In genomic region chr20:64069614-64070243, GRCh38 we compare ENCODE assay signal across 1 cellular context.
TF ChIP-seq lines count a peak whose summit lies in the region.

No MANE protein-coding gene starts in this region.

TF ChIP-seq in HepG2, 621 proteins besides CTCF, POLR2A, EP300 and RAD21 (continued from another document and continues in another):
- TF ChIP-seq, protein P1, sequence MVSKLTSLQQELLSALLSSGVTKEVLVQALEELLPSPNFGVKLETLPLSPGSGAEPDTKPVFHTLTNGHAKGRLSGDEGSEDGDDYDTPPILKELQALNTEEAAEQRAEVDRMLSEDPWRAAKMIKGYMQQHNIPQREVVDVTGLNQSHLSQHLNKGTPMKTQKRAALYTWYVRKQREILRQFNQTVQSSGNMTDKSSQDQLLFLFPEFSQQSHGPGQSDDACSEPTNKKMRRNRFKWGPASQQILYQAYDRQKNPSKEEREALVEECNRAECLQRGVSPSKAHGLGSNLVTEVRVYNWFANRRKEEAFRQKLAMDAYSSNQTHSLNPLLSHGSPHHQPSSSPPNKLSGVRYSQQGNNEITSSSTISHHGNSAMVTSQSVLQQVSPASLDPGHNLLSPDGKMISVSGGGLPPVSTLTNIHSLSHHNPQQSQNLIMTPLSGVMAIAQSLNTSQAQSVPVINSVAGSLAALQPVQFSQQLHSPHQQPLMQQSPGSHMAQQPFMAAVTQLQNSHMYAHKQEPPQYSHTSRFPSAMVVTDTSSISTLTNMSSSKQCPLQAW (CRISPR knock-in tag; IDR thresholded peaks at IDR 0.05) = peak; percentile 54; the same call in 1 of the 2 replicates
- no peak for TF ChIP-seq CBX2 (IDR thresholded peaks at IDR 0.05; ENCODE audit: low read depth, low read length)
- TF ChIP-seq CBX2 (CRISPR knock-in tag; IDR thresholded peaks at IDR 0.05; ENCODE audit: low read depth) = no peak
- TF ChIP-seq BORCS8-MEF2B (CRISPR knock-in tag; IDR thresholded peaks at IDR 0.05) = no peak
- peak; percentile 52; the same call in 1 of the 2 replicates for TF ChIP-seq ZNF205 (CRISPR knock-in tag; IDR thresholded peaks at IDR 0.05)
- TF ChIP-seq HMGA1 (CRISPR knock-in tag; conservative IDR thresholded peaks at IDR 0.05) = no peak
- TF ChIP-seq HIVEP1 (CRISPR knock-in tag; IDR thresholded peaks at IDR 0.05) = 0 out of 2 replicates have a peak, but pooled peaks have one; percentile 35
- 0 out of 2 replicates have a peak, but pooled peaks have one; percentile 8 for TF ChIP-seq HNF4A (CRISPR knock-in tag; IDR thresholded peaks at IDR 0.05)
- TF ChIP-seq ZBTB3 (CRISPR knock-in tag; IDR thresholded peaks at IDR 0.05; ENCODE audit: borderline replicate concordance, low read depth) = no peak
- TF ChIP-seq YY1 (IDR thresholded peaks at IDR 0.05; ENCODE audit: insufficient read depth, insufficient replicate concordance, low read depth, low read length) = peak; percentile 16
- peak; percentile 91 for TF ChIP-seq XRCC5 (optimal IDR thresholded peaks at IDR 0.05; ENCODE audit: low read length)
- TF ChIP-seq KAT7 (CRISPR knock-in tag; IDR thresholded peaks at IDR 0.05; ENCODE audit: borderline replicate concordance) = peak; percentile 62; the same call in 1 of the 2 replicates
- TF ChIP-seq, protein P2, sequence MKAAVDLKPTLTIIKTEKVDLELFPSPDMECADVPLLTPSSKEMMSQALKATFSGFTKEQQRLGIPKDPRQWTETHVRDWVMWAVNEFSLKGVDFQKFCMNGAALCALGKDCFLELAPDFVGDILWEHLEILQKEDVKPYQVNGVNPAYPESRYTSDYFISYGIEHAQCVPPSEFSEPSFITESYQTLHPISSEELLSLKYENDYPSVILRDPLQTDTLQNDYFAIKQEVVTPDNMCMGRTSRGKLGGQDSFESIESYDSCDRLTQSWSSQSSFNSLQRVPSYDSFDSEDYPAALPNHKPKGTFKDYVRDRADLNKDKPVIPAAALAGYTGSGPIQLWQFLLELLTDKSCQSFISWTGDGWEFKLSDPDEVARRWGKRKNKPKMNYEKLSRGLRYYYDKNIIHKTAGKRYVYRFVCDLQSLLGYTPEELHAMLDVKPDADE (CRISPR knock-in tag; IDR thresholded peaks at IDR 0.05) = no peak
- TF ChIP-seq ZNF816 (CRISPR knock-in tag; IDR thresholded peaks at IDR 0.05; ENCODE audit: borderline replicate concordance) = no peak
- peak; percentile 63 for TF ChIP-seq TEAD3 (CRISPR knock-in tag; optimal IDR thresholded peaks at IDR 0.05; ENCODE audit: borderline replicate concordance)
- TF ChIP-seq ZNF549 (CRISPR knock-in tag; IDR thresholded peaks at IDR 0.05) = no peak
- TF ChIP-seq, protein P3, sequence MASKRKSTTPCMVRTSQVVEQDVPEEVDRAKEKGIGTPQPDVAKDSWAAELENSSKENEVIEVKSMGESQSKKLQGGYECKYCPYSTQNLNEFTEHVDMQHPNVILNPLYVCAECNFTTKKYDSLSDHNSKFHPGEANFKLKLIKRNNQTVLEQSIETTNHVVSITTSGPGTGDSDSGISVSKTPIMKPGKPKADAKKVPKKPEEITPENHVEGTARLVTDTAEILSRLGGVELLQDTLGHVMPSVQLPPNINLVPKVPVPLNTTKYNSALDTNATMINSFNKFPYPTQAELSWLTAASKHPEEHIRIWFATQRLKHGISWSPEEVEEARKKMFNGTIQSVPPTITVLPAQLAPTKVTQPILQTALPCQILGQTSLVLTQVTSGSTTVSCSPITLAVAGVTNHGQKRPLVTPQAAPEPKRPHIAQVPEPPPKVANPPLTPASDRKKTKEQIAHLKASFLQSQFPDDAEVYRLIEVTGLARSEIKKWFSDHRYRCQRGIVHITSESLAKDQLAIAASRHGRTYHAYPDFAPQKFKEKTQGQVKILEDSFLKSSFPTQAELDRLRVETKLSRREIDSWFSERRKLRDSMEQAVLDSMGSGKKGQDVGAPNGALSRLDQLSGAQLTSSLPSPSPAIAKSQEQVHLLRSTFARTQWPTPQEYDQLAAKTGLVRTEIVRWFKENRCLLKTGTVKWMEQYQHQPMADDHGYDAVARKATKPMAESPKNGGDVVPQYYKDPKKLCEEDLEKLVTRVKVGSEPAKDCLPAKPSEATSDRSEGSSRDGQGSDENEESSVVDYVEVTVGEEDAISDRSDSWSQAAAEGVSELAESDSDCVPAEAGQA (IDR thresholded peaks at IDR 0.05; ENCODE audit: low read depth) = no peak
- TF ChIP-seq, protein P3 (CRISPR knock-in tag; IDR thresholded peaks at IDR 0.05; ENCODE audit: borderline replicate concordance) = no peak
- no peak for TF ChIP-seq CENPT (CRISPR knock-in tag; IDR thresholded peaks at IDR 0.05; ENCODE audit: low read depth)
- TF ChIP-seq ZEB1 (IDR thresholded peaks at IDR 0.05; ENCODE audit: insufficient replicate concordance, low read depth) = peak; percentile 77
- TF ChIP-seq RBM39 (IDR thresholded peaks at IDR 0.05; ENCODE audit: low read depth, low read length, poor library complexity, severe bottlenecking) = no peak
- no peak for TF ChIP-seq CEBPG (CRISPR knock-in tag; IDR thresholded peaks at IDR 0.05)
- no peak for TF ChIP-seq ZNF784 (CRISPR knock-in tag; IDR thresholded peaks at IDR 0.05; ENCODE audit: borderline replicate concordance)
- TF ChIP-seq KDM5B (CRISPR knock-in tag; IDR thresholded peaks at IDR 0.05; ENCODE audit: borderline replicate concordance) = peak; percentile 40
- peak; percentile 73; the same call in 1 of the 2 replicates for TF ChIP-seq ZNF501 (CRISPR knock-in tag; IDR thresholded peaks at IDR 0.05)
- TF ChIP-seq CCDC6 (CRISPR knock-in tag; IDR thresholded peaks at IDR 0.05) = no peak
- no peak for TF ChIP-seq ZSCAN9 (CRISPR knock-in tag; IDR thresholded peaks at IDR 0.05; ENCODE audit: borderline replicate concordance)
- TF ChIP-seq ZNF136 (CRISPR knock-in tag; IDR thresholded peaks at IDR 0.05; ENCODE audit: low read depth) = no peak
- TF ChIP-seq, protein P4, sequence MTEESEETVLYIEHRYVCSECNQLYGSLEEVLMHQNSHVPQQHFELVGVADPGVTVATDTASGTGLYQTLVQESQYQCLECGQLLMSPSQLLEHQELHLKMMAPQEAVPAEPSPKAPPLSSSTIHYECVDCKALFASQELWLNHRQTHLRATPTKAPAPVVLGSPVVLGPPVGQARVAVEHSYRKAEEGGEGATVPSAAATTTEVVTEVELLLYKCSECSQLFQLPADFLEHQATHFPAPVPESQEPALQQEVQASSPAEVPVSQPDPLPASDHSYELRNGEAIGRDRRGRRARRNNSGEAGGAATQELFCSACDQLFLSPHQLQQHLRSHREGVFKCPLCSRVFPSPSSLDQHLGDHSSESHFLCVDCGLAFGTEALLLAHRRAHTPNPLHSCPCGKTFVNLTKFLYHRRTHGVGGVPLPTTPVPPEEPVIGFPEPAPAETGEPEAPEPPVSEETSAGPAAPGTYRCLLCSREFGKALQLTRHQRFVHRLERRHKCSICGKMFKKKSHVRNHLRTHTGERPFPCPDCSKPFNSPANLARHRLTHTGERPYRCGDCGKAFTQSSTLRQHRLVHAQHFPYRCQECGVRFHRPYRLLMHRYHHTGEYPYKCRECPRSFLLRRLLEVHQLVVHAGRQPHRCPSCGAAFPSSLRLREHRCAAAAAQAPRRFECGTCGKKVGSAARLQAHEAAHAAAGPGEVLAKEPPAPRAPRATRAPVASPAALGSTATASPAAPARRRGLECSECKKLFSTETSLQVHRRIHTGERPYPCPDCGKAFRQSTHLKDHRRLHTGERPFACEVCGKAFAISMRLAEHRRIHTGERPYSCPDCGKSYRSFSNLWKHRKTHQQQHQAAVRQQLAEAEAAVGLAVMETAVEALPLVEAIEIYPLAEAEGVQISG (CRISPR knock-in tag; IDR thresholded peaks at IDR 0.05) = peak; percentile 59
- no peak for TF ChIP-seq ZNF33B (CRISPR knock-in tag; IDR thresholded peaks at IDR 0.05)
- TF ChIP-seq SIX4 (CRISPR knock-in tag; IDR thresholded peaks at IDR 0.05) = no peak
- 0 out of 2 replicates have a peak, but pooled peaks have one; percentile 35 for TF ChIP-seq ZNF614 (CRISPR knock-in tag; IDR thresholded peaks at IDR 0.05; ENCODE audit: borderline replicate concordance)
- TF ChIP-seq U2AF1 (optimal IDR thresholded peaks at IDR 0.05; ENCODE audit: low read depth, low read length) = peak; percentile 90
- TF ChIP-seq IKZF1 (IDR thresholded peaks at IDR 0.05) = no peak
- TF ChIP-seq MZF1 (CRISPR knock-in tag; IDR thresholded peaks at IDR 0.05; ENCODE audit: borderline replicate concordance) = no peak
- TF ChIP-seq, protein P5, sequence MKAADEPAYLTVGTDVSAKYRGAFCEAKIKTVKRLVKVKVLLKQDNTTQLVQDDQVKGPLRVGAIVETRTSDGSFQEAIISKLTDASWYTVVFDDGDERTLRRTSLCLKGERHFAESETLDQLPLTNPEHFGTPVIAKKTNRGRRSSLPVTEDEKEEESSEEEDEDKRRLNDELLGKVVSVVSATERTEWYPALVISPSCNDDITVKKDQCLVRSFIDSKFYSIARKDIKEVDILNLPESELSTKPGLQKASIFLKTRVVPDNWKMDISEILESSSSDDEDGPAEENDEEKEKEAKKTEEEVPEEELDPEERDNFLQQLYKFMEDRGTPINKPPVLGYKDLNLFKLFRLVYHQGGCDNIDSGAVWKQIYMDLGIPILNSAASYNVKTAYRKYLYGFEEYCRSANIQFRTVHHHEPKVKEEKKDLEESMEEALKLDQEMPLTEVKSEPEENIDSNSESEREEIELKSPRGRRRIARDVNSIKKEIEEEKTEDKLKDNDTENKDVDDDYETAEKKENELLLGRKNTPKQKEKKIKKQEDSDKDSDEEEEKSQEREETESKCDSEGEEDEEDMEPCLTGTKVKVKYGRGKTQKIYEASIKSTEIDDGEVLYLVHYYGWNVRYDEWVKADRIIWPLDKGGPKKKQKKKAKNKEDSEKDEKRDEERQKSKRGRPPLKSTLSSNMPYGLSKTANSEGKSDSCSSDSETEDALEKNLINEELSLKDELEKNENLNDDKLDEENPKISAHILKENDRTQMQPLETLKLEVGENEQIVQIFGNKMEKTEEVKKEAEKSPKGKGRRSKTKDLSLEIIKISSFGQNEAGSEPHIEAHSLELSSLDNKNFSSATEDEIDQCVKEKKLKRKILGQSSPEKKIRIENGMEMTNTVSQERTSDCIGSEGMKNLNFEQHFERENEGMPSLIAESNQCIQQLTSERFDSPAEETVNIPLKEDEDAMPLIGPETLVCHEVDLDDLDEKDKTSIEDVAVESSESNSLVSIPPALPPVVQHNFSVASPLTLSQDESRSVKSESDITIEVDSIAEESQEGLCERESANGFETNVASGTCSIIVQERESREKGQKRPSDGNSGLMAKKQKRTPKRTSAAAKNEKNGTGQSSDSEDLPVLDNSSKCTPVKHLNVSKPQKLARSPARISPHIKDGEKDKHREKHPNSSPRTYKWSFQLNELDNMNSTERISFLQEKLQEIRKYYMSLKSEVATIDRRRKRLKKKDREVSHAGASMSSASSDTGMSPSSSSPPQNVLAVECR (CRISPR knock-in tag; IDR thresholded peaks at IDR 0.05; ENCODE audit: borderline replicate concordance) = no peak
- no peak for TF ChIP-seq ZFP41 (CRISPR knock-in tag; IDR thresholded peaks at IDR 0.05; ENCODE audit: borderline replicate concordance)
- TF ChIP-seq TCF7L2 (IDR thresholded peaks at IDR 0.05; ENCODE audit: low read depth, low read length) = no peak
- TF ChIP-seq NBN (conservative IDR thresholded peaks at IDR 0.05) = no peak
- TF ChIP-seq ZNF30 (CRISPR knock-in tag; IDR thresholded peaks at IDR 0.05) = no peak
- no peak for TF ChIP-seq ZNF329 (CRISPR knock-in tag; IDR thresholded peaks at IDR 0.05; ENCODE audit: low read depth)
- TF ChIP-seq GPN1 (CRISPR knock-in tag; IDR thresholded peaks at IDR 0.05; ENCODE audit: borderline replicate concordance) = peak; percentile 67; the same call in 1 of the 2 replicates
- peak; percentile 75 for TF ChIP-seq ZNF883 (CRISPR knock-in tag; IDR thresholded peaks at IDR 0.05; ENCODE audit: not compliant biosample characterization)
- TF ChIP-seq PHF21A (CRISPR knock-in tag; IDR thresholded peaks at IDR 0.05) = no peak
- TF ChIP-seq NFKB2 (CRISPR knock-in tag; IDR thresholded peaks at IDR 0.05; ENCODE audit: borderline replicate concordance) = 0 out of 2 replicates have a peak, but pooled peaks have one; percentile 47
- TF ChIP-seq ZKSCAN5 (CRISPR knock-in tag; IDR thresholded peaks at IDR 0.05) = no peak
- TF ChIP-seq PHF5A (CRISPR knock-in tag; IDR thresholded peaks at IDR 0.05; ENCODE audit: low read depth, unreplicated experiment) = peak; percentile 47
- TF ChIP-seq PATZ1 (CRISPR knock-in tag; IDR thresholded peaks at IDR 0.05) = peak; percentile 58; the same call in 1 of the 2 replicates
- no peak for TF ChIP-seq ZFP36L2 (CRISPR knock-in tag; IDR thresholded peaks at IDR 0.05)
- no peak for TF ChIP-seq ZNF432 (CRISPR knock-in tag; IDR thresholded peaks at IDR 0.05; ENCODE audit: borderline replicate concordance)
